In the genomic region with DNA sequence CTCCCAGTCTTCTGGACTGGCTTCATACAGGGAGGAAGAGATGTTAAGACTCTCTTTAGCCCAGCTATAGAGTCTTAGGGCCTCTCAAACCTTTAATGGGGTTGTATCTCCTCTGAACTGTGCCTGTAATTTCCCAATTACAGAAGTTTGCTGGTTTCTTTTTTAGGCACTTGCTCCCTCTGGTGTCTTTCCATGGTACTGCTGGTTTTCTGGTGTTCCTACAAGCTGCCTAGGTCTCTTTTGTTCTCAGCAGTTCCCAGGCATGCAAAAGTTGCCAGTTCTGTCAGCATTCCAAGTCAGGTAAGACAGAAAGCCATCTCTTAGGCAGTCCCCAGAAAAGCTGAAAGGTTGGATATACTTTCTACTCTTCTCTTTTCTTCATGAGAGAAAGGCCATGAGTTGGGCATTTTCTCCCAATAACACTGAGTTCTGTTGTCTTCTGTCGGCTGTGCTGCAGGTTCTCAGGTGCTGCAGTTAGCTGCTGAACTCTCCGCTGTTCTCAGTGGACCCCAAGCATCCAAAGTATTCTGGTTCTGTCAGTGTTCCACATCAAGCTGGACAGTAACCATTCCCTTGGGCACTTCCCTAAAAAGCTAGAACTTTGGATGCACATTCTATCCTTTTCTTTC, we compare ENCODE assay signal across 8 cellular contexts. TPM values are rescaled to one million over a fixed set of nuclear protein-coding genes. Genes with fewer than 3 reads are reported as not detected.
DNase-seq lines count a peak whose midpoint lies in the region; ATAC-seq and TF ChIP-seq lines count a peak whose summit lies in the region.

No MANE protein-coding gene starts in this region.

- H4K20me1 ChIP-seq in SK-N-SH (ENCODE audit: insufficient read depth), result no peaks in the 10 kb centered on the region

- no peaks in the 10 kb centered on the region for H3K9me2 ChIP-seq in SK-N-SH

- H3K27ac ChIP-seq in SK-N-SH (ENCODE audit: low read depth in 2 of 2, low read length in 1 of 2), result no peak overlapping the region
- no peak overlapping the region for H3K27ac ChIP-seq in lower lobe of right lung

- POLR2A ChIA-PET in SK-N-SH (lab: Yijun Ruan, JAX), result interaction anchor here (0.6 kb wide), 1 partner anchor 19 kb away, joined by 5 read pairs; no protein-coding TSS in a partner anchor

- H3K36me3 ChIP-seq in SK-N-SH (replicated peaks in 1 of 2; ENCODE audit: control insufficient read depth in 1 of 2, insufficient read depth in 2 of 2, low read length in 1 of 2), result peaks cover 0 to 13% of the 10 kb centered on the region in 2 experiments
- H3K36me3 ChIP-seq in lower lobe of right lung, result no peaks in the 10 kb centered on the region

- H3K4me3 ChIP-seq in SK-N-SH (ENCODE audit: low read depth in 2 of 2, low read length in 1 of 2) (no peak overlapping the region; a peak in 1 of 4 replicates), lower lobe of right lung (no peak overlapping the region)

- H3F3A ChIP-seq in SK-N-SH (replicated peaks; ENCODE audit: insufficient read depth), result no peaks in the 10 kb centered on the region

- H3K4me2 ChIP-seq in SK-N-SH, result no peak overlapping the region

- H3K4me1 ChIP-seq in SK-N-SH (ENCODE audit: control insufficient read depth in 1 of 2, insufficient read depth in 2 of 2, low read depth in 1 of 2, low read length in 1 of 2), result no peaks in the 10 kb centered on the region
- peaks cover 7% of the 10 kb centered on the region for H3K4me1 ChIP-seq in lower lobe of right lung

- H3K27me3 ChIP-seq in SK-N-SH (ENCODE audit: insufficient read depth), result no peaks in the 10 kb centered on the region
- H3K27me3 ChIP-seq in lower lobe of right lung (ENCODE audit: low read depth), result no peaks in the 10 kb centered on the region

- no peak overlapping the region for H2AFZ ChIP-seq in SK-N-SH (ENCODE audit: low read depth)

- in situ Hi-C loops in T47D (cut with HindIII; ENCODE audit: low pct_unique_long_range_greater_than_20kb, low sequenced_read_pairs), result no loop called here

- WGBS in SK-N-SH (ENCODE audit: low lambda C conversion rate), result 96% methylated on average over 2 of the region's 2 CpGs

- TF ChIP-seq EP300 in SK-N-SH (IDR thresholded peaks at IDR 0.05; ENCODE audit: borderline replicate concordance in 1 of 2, low read depth in 1 of 2, low read length in 1 of 2), result no peak

- CTCF ChIA-PET in SK-N-SH (lab: Yijun Ruan, JAX), result interaction anchor here (0.6 to 3.3 kb wide), 28 partner anchors 9 to 504 kb away, joined by 3 to 14 read pairs (median 4); no protein-coding TSS in a partner anchor

- intact Hi-C loops in lower lobe of right lung (cut with DNase I), result no loop called here

- H3K79me2 ChIP-seq in SK-N-SH (ENCODE audit: insufficient read depth), result no peaks in the 10 kb centered on the region

- ATAC-seq in lower lobe of right lung (peak; percentile 71 to 84), GM18909 (IDR thresholded peaks at IDR 0.05; ENCODE audit: poor library complexity, unreplicated experiment) (no peak)

- peak; percentile 68 for TF ChIP-seq RAD21 in SK-N-SH (IDR thresholded peaks at IDR 0.05; ENCODE audit: low read length)

- DNase-seq in activated gamma-delta T cell treated with Interleukin-2 at 50 U/mL for 16 hours (peak; percentile 33), activated gamma-delta T cell (lab: John Stamatoyannopoulos, UW) (no peak), Kasumi-1 (lab: John Stamatoyannopoulos, UW) (peak; percentile 83 to 87), SK-N-SH (peak; percentile 44), T47D (ENCODE audit: low read depth in 1 of 2, low spot score in 1 of 2) (peak; percentile 67 to 92), lower lobe of right lung (no peak), stromal cell of bone marrow (ENCODE audit: low read depth) (peak; percentile 44)

- no peaks in the 10 kb centered on the region for H3K9me3 ChIP-seq in SK-N-SH
- peaks cover 3% of the 10 kb centered on the region for H3K9me3 ChIP-seq in lower lobe of right lung

- no peak overlapping the region for H3K9ac ChIP-seq in SK-N-SH

- TF ChIP-seq CTCF in SK-N-SH (IDR thresholded peaks at IDR 0.05), result peak; percentile 62
- peak; percentile 68 for TF ChIP-seq CTCF in lower lobe of right lung (IDR thresholded peaks at IDR 0.05)

TF ChIP-seq in SK-N-SH, 30 proteins besides CTCF, POLR2A, EP300 and RAD21:
- TF ChIP-seq SMC3 (IDR thresholded peaks at IDR 0.05; ENCODE audit: low read depth, low read length) (peak; percentile 22; the same call in 1 of the 2 replicates), YY1 (IDR thresholded peaks at IDR 0.05; ENCODE audit: low read depth) (no peak)

RNA-seq across cellular contexts. Expression of gene EHHADH, which starts 54.4 kb away (rescaled TPM):
- polyA plus RNA-seq in SK-N-SH (2012; rRNA removed), result 2.5 and 4.2 TPM in 2 replicates
- polyA plus RNA-seq in SK-N-SH (2012; cell fraction: cytosol; rRNA removed), result 3.7 and 4.1 TPM in 2 replicates
- polyA plus RNA-seq in SK-N-SH (2012; cell fraction: nucleus; rRNA removed), result 2.0 and 3.0 TPM in 2 replicates
- 11.5 TPM for total RNA-seq in lower lobe of right lung

RNA-seq across cellular contexts. Expression of gene MAP3K13, which starts 54.7 kb away (rescaled TPM):
- 9.1 and 12.0 TPM in 2 replicates for polyA plus RNA-seq in SK-N-SH (2012; rRNA removed)
- polyA plus RNA-seq in SK-N-SH (2012; cell fraction: cytosol; rRNA removed), result 15.3 and 18.1 TPM in 2 replicates
- polyA plus RNA-seq in SK-N-SH (2012; cell fraction: nucleus; rRNA removed), result 3.6 and 5.0 TPM in 2 replicates
- 35.4 TPM for total RNA-seq in lower lobe of right lung

Comparison
In these comparisons a context has a peak if more than half of its experiments do, and no peak if none do; other contexts are left out.
1. DNase-seq: peak in activated gamma-delta T cell treated with Interleukin-2 at 50 U/mL for 16 hours (single experiment), Kasumi-1 (2 of 2), SK-N-SH (single experiment), T47D (2 of 2) and stromal cell of bone marrow (single experiment); none in activated gamma-delta T cell (single experiment) and lower lobe of right lung (single experiment).